37 cellular contexts compared by ENCODE assay signal in genomic region chr5:152864447-152864846, GRCh38.
"Had no signal": no experiment of that assay in that cellular context is flagged by ENCODE, and none has a peak within 500 bp of the region (broad histone marks: within the 10 kb centered on the region; RNA-seq: fewer than 3 reads in every experiment).

No MANE protein-coding gene starts in this region.

- H3K27ac ChIP-seq: ascending aorta, cardiac muscle cell, WERI-Rb-1 had no signal

- H3K27ac Mint-ChIP-seq: activated CD4-positive, alpha-beta memory T cell treated with anti-CD3 and anti-CD28 coated beads for 36 hours; activated CD4-positive, alpha-beta T cell treated with anti-CD3 and anti-CD28 coated beads for 36 hours; activated CD4-positive, alpha-beta T cell treated with anti-CD3 and anti-CD28 coated beads, Interleukin-2, amount 10 ng/mL, durations not matched to agents 7 days and 5 days; activated CD8-positive, alpha-beta T cell treated with anti-CD3 and anti-CD28 coated beads for 36 hours; activated naive CD4-positive, alpha-beta T cell treated with anti-CD3 and anti-CD28 coated beads, Interleukin-2, amount 10 ng/mL, durations not matched to agents 7 days and 5 days; activated naive CD4-positive, alpha-beta T cell treated with anti-CD3 and anti-CD28 coated beads, Interleukin-2, amount 50 U/mL, for 24 hours; activated naive CD8-positive, alpha-beta T cell; activated naive CD8-positive, alpha-beta T cell treated with anti-CD3 and anti-CD28 coated beads, Interleukin-2, amount 10 ng/mL, durations not matched to agents 7 days and 5 days; activated naive CD8-positive, alpha-beta T cell treated with anti-CD3 and anti-CD28 coated beads, Interleukin-2, amount 50 U/mL, for 24 hours; activated T-helper 2 cell treated with anti-CD3 and anti-CD28 coated beads, Interferon-gamma antibody, Interleukin-2, Interleukin-4, amounts not matched to agents 10 μg/mL and 5 μg/mL and 100 μg/mL, durations not matched to agents 14 hours and 24 hours and 36 hours; brain; T-helper 1 cell treated with Interleukin-12 subunit alpha and Interleukin-12 subunit beta and Interleukin-4 antibody, amounts not matched to agents 30 μg/mL and 1 μg/mL, for 36 hours; T-helper 2 cell treated with Interferon-gamma antibody and Interleukin-4, amounts not matched to agents 5 μg/mL and 100 μg/mL, for 36 hours; WTC11 had no signal

- H3K9me3 Mint-ChIP-seq: activated CD4-positive, alpha-beta memory T cell treated with anti-CD3 and anti-CD28 coated beads for 36 hours; activated CD4-positive, alpha-beta T cell treated with anti-CD3 and anti-CD28 coated beads, Interleukin-2, amount 10 ng/mL, durations not matched to agents 7 days and 5 days; activated CD8-positive, alpha-beta T cell treated with anti-CD3 and anti-CD28 coated beads for 36 hours; activated naive CD8-positive, alpha-beta T cell treated with anti-CD3 and anti-CD28 coated beads, Interleukin-2, amount 10 ng/mL, durations not matched to agents 7 days and 5 days; activated naive CD8-positive, alpha-beta T cell treated with anti-CD3 and anti-CD28 coated beads, Interleukin-2, amount 50 U/mL, for 24 hours; activated T-cell treated with anti-CD3 and anti-CD28 coated beads, Interleukin-2, amount 50 U/mL, for 4 hours; T-helper 1 cell treated with Interleukin-12 subunit alpha and Interleukin-12 subunit beta and Interleukin-4 antibody, amounts not matched to agents 30 μg/mL and 1 μg/mL, for 36 hours had no signal

- FAIRE-seq: bronchial epithelial cell, TTC549 had no signal

- H3K4me3 Mint-ChIP-seq: activated CD4-positive, alpha-beta memory T cell treated with anti-CD3 and anti-CD28 coated beads for 36 hours; activated CD4-positive, alpha-beta T cell treated with anti-CD3 and anti-CD28 coated beads for 36 hours; activated CD4-positive, alpha-beta T cell treated with anti-CD3 and anti-CD28 coated beads, Interleukin-2, amount 10 ng/mL, durations not matched to agents 7 days and 5 days; activated CD8-positive, alpha-beta T cell treated with anti-CD3 and anti-CD28 coated beads for 36 hours; activated naive CD4-positive, alpha-beta T cell treated with anti-CD3 and anti-CD28 coated beads, Interleukin-2, amount 10 ng/mL, durations not matched to agents 7 days and 5 days; activated naive CD4-positive, alpha-beta T cell treated with anti-CD3 and anti-CD28 coated beads, Interleukin-2, amount 50 U/mL, for 24 hours; activated naive CD8-positive, alpha-beta T cell; activated naive CD8-positive, alpha-beta T cell treated with anti-CD3 and anti-CD28 coated beads, Interleukin-2, amount 10 ng/mL, durations not matched to agents 7 days and 5 days; activated naive CD8-positive, alpha-beta T cell treated with anti-CD3 and anti-CD28 coated beads, Interleukin-2, amount 50 U/mL, for 24 hours; activated T-cell treated with anti-CD3 and anti-CD28 coated beads, Interleukin-2, amount 50 U/mL, for 4 hours; brain; central memory CD8-positive, alpha-beta T cell; T-helper 1 cell treated with Interleukin-12 subunit alpha and Interleukin-12 subunit beta and Interleukin-4 antibody, amounts not matched to agents 30 μg/mL and 1 μg/mL, for 36 hours; T-helper 2 cell treated with Interferon-gamma antibody and Interleukin-4, amounts not matched to agents 5 μg/mL and 100 μg/mL, for 36 hours; WTC11 had no signal

- H3K4me1 Mint-ChIP-seq: activated CD4-positive, alpha-beta T cell treated with anti-CD3 and anti-CD28 coated beads for 36 hours; activated CD4-positive, alpha-beta T cell treated with anti-CD3 and anti-CD28 coated beads, Interleukin-2, amount 10 ng/mL, durations not matched to agents 7 days and 5 days; activated naive CD4-positive, alpha-beta T cell treated with anti-CD3 and anti-CD28 coated beads, Interleukin-2, amount 10 ng/mL, durations not matched to agents 7 days and 5 days; activated naive CD4-positive, alpha-beta T cell treated with anti-CD3 and anti-CD28 coated beads, Interleukin-2, amount 50 U/mL, for 24 hours; activated naive CD8-positive, alpha-beta T cell treated with anti-CD3 and anti-CD28 coated beads, Interleukin-2, amount 10 ng/mL, durations not matched to agents 7 days and 5 days; activated naive CD8-positive, alpha-beta T cell treated with anti-CD3 and anti-CD28 coated beads, Interleukin-2, amount 50 U/mL, for 24 hours; brain; central memory CD8-positive, alpha-beta T cell had no signal

- H3K36me3 Mint-ChIP-seq: activated CD4-positive, alpha-beta memory T cell treated with anti-CD3 and anti-CD28 coated beads for 36 hours; activated naive CD4-positive, alpha-beta T cell treated with anti-CD3 and anti-CD28 coated beads, Interleukin-2, amount 10 ng/mL, durations not matched to agents 7 days and 5 days; activated naive CD4-positive, alpha-beta T cell treated with anti-CD3 and anti-CD28 coated beads, Interleukin-2, amount 50 U/mL, for 24 hours; activated naive CD8-positive, alpha-beta T cell; activated naive CD8-positive, alpha-beta T cell treated with anti-CD3 and anti-CD28 coated beads, Interleukin-2, amount 10 ng/mL, durations not matched to agents 7 days and 5 days; brain; WTC11 had no signal

- H3K4me3 ChIP-seq: ascending aorta, cardiac muscle cell had no signal

- H3K9me3 ChIP-seq: ascending aorta had no signal

- DNase-seq: activated CD4-positive, alpha-beta memory T cell treated with anti-CD3 and anti-CD28 coated beads for 36 hours; activated CD4-positive, alpha-beta T cell treated with anti-CD3 and anti-CD28 coated beads for 1 hour; activated CD4-positive, alpha-beta T cell treated with anti-CD3 and anti-CD28 coated beads for 36 hours; activated CD4-positive, alpha-beta T cell treated with anti-CD3 and anti-CD28 coated beads for 48 hours; activated CD4-positive, alpha-beta T cell treated with anti-CD3 and anti-CD28 coated beads, Interleukin-2, amount 10 ng/mL, durations not matched to agents 7 days and 5 days; activated CD4-positive, CD25-positive, alpha-beta regulatory T cell; activated CD8-positive, alpha-beta memory T cell treated with anti-CD3 and anti-CD28 coated beads, Interleukin-2, amount 50 U/mL, for 4 hours; activated CD8-positive, alpha-beta T cell treated with anti-CD3 and anti-CD28 coated beads for 36 hours; activated effector memory CD4-positive, alpha-beta T cell treated with Interleukin-2 at 50 U/mL for 16 hours; activated gamma-delta T cell; activated naive CD4-positive, alpha-beta T cell treated with anti-CD3 and anti-CD28 coated beads, Interleukin-2, amount 10 ng/mL, durations not matched to agents 7 days and 5 days; activated naive CD4-positive, alpha-beta T cell treated with Interleukin-2 at 50 U/mL for 16 hours; activated naive CD8-positive, alpha-beta T cell treated with anti-CD3 and anti-CD28 coated beads, Interleukin-2, amount 10 ng/mL, durations not matched to agents 7 days and 5 days; activated naive CD8-positive, alpha-beta T cell treated with anti-CD3 and anti-CD28 coated beads, Interleukin-2, amount 50 U/mL, for 24 hours; activated T-cell treated with anti-CD3 and anti-CD28 coated beads for 4 hours; activated T-cell treated with anti-CD3 and anti-CD28 coated beads, Interleukin-2, amount 50 U/mL, for 1 hour; activated T-cell treated with anti-CD3 and anti-CD28 coated beads, Interleukin-2, amount 50 U/mL, for 4 hours; amygdala; anterior cingulate cortex; cerebellar nuclear complex; T-helper 1 cell; T-helper 2 cell; T-helper 9 cell; WERI-Rb-1 had no signal

- H3K27me3 ChIP-seq: ascending aorta, cardiac muscle cell had no signal

- H3K36me3 ChIP-seq: ascending aorta, cardiac muscle cell, WERI-Rb-1 had no signal

- H3K4me1 ChIP-seq: ascending aorta had no signal

- H3K27me3 Mint-ChIP-seq: activated CD4-positive, alpha-beta memory T cell treated with anti-CD3 and anti-CD28 coated beads for 36 hours; activated CD4-positive, alpha-beta T cell treated with anti-CD3 and anti-CD28 coated beads for 36 hours; activated CD4-positive, alpha-beta T cell treated with anti-CD3 and anti-CD28 coated beads, Interleukin-2, amount 10 ng/mL, durations not matched to agents 7 days and 5 days; activated CD8-positive, alpha-beta T cell treated with anti-CD3 and anti-CD28 coated beads for 36 hours; activated naive CD4-positive, alpha-beta T cell treated with anti-CD3 and anti-CD28 coated beads, Interleukin-2, amount 10 ng/mL, durations not matched to agents 7 days and 5 days; activated naive CD4-positive, alpha-beta T cell treated with anti-CD3 and anti-CD28 coated beads, Interleukin-2, amount 50 U/mL, for 24 hours; activated naive CD8-positive, alpha-beta T cell; activated naive CD8-positive, alpha-beta T cell treated with anti-CD3 and anti-CD28 coated beads, Interleukin-2, amount 10 ng/mL, durations not matched to agents 7 days and 5 days; activated naive CD8-positive, alpha-beta T cell treated with anti-CD3 and anti-CD28 coated beads, Interleukin-2, amount 50 U/mL, for 24 hours; central memory CD8-positive, alpha-beta T cell had no signal

- ATAC-seq: activated CD4-positive, alpha-beta T cell treated with anti-CD3 and anti-CD28 coated beads for 36 hours; activated CD4-positive, CD25-positive, alpha-beta regulatory T cell treated with anti-CD3 and anti-CD28 coated beads, Interleukin-2, amount 50 U/mL, for 24 hours; activated CD8-positive, alpha-beta T cell treated with anti-CD3 and anti-CD28 coated beads for 36 hours; activated naive CD8-positive, alpha-beta T cell treated with anti-CD3 and anti-CD28 coated beads, Interleukin-2, amount 50 U/mL, for 24 hours; activated T-cell treated with anti-CD3 and anti-CD28 coated beads, Interleukin-2, amount 50 U/mL, for 4 hours; WTC11 had no signal
